ENCODE assay signal across 15 cellular contexts in genomic region chr17:73304438-73304837, GRCh38. TPM values are rescaled to one million over a fixed set of nuclear protein-coding genes. Genes with fewer than 3 reads are reported as not detected.
DNase-seq lines count a peak whose midpoint lies in the region; ATAC-seq, FAIRE-seq and TF ChIP-seq lines count a peak whose summit lies in the region.
"Had no signal": no experiment of that assay in that cellular context is flagged by ENCODE, and none has a peak within 500 bp of the region (broad histone marks: within the 10 kb centered on the region; RNA-seq: fewer than 3 reads in every experiment).

No MANE protein-coding gene starts in this region.

- H3K9me3 ChIP-seq in PC-3 (ENCODE audit: low read length) (no peaks in the 10 kb centered on the region), H1 (ENCODE audit: insufficient read depth in 2 of 2, low read depth in 1 of 2, low read length in 1 of 2) (no peaks in the 10 kb centered on the region), mesenchymal stem cell (ENCODE audit: control insufficient read depth, low read length) (no peaks in the 10 kb centered on the region), thymus (ENCODE audit: control insufficient read depth) (no peaks in the 10 kb centered on the region)
- H3K9me3 ChIP-seq: HAP-1 had no signal

- H3K27ac ChIP-seq in PC-3 (ENCODE audit: low read length) (peak overlapping the region; percentile 82), H1 (ENCODE audit: low read depth, low read length) (no peak overlapping the region), mesenchymal stem cell (ENCODE audit: low read length, poor library complexity, severe bottlenecking) (peak overlapping the region; percentile 70), thymus (ENCODE audit: low read depth) (peak overlapping the region; percentile 73)

- peak overlapping the region; percentile 1; the same call in 1 of the 2 replicates for H2AK5ac ChIP-seq in H1 (ENCODE audit: low read depth, low read length)
- H2AK5ac ChIP-seq in mesenchymal stem cell (ENCODE audit: low read length, severe bottlenecking), result peak overlapping the region; percentile 1

- TF ChIP-seq CTCF in PC-3 (conservative IDR thresholded peaks at IDR 0.05; ENCODE audit: low read depth, low read length), result no peak
- TF ChIP-seq CTCF in H1 (IDR thresholded peaks at IDR 0.05; ENCODE audit: control extremely low read depth in 1 of 3, insufficient read depth in 1 of 3, low read depth in 1 of 3, low read length in 3 of 3), result no peak

- H3K23ac ChIP-seq in H1 (ENCODE audit: insufficient read length) (no peak overlapping the region), mesenchymal stem cell (ENCODE audit: low read length in 2 of 2) (no peak overlapping the region)

- CTCF ChIA-PET in PC-3 (lab: Charles Lee) (interaction anchor here (0.6 kb wide), 1 partner anchor 16 kb away, joined by 4 read pairs; no protein-coding TSS in a partner anchor), H1 (lab: Charles Lee; ENCODE audit: partially characterized antibody) (interaction anchor here (0.6 to 2.4 kb wide), 3 partner anchors 14 to 65 kb away, joined by 3 to 8 read pairs (median 3); no protein-coding TSS in a partner anchor)

- H2BK20ac ChIP-seq in H1 (ENCODE audit: low read length), result no peak overlapping the region

- no peak overlapping the region for H2BK15ac ChIP-seq in H1 (ENCODE audit: low read length)
- no peak overlapping the region for H2BK15ac ChIP-seq in mesenchymal stem cell (ENCODE audit: low read depth, poor library complexity, severe bottlenecking)

- H3K23me2 ChIP-seq in H1 (ENCODE audit: low read depth, low read length), result 0 out of 2 replicates have a peak, but pooled peaks cover 1% of the 10 kb centered on the region

- WGBS in H1 (ENCODE audit: extremely low coverage in 1 of 2, insufficient coverage in 1 of 2, insufficient read length in 1 of 2, insufficient replicate concordance in 2 of 2, low coverage in 1 of 2, low lambda C conversion rate in 2 of 2, missing lambda C conversion rate in 1 of 2), 2 experiments, result 83% methylated on average over 4 of the region's 8 CpGs; no CpG with 5 or more reads in 1 of the 2 experiments
- 26% methylated on average over 7 of the region's 8 CpGs for WGBS in mesenchymal stem cell
- 95% methylated on average over 8 of the region's 8 CpGs for WGBS in thymus

- no peak overlapping the region for H3K56ac ChIP-seq in H1 (replicated peaks; ENCODE audit: insufficient read length, low read depth, low read length)

- no TSS peak for BruUV-seq in PC-3 (replicated peaks; lab: Mats Ljungman, UMichigan)

- H2AFZ ChIP-seq in PC-3 (ENCODE audit: low read length) (no peak overlapping the region), H1 (ENCODE audit: low read length) (no peak overlapping the region), mesenchymal stem cell (ENCODE audit: low read depth, low read length) (no peak overlapping the region)

- no peak for TF ChIP-seq RAD21 in H1 (IDR thresholded peaks at IDR 0.05 in 1 of 2, conservative IDR thresholded peaks at IDR 0.05 in 1 of 2; ENCODE audit: low read depth in 2 of 2, low read length in 2 of 2)

- no peaks in the 10 kb centered on the region for H3F3A ChIP-seq in PC-3 (ENCODE audit: low read length, unreplicated experiment)

- H3K9ac ChIP-seq in PC-3 (ENCODE audit: low read length), result peak overlapping the region; percentile 52
- H3K9ac ChIP-seq in H1 (replicated peaks in 1 of 4; ENCODE audit: extremely low read depth in 1 of 4, low read depth in 3 of 4, low read length in 3 of 4), result no peak overlapping the region
- peak overlapping the region; percentile 80 for H3K9ac ChIP-seq in mesenchymal stem cell (ENCODE audit: low read length)

- H2BK120ac ChIP-seq in H1 (replicated peaks; ENCODE audit: low read depth, low read length), result no peak overlapping the region
- H2BK120ac ChIP-seq in mesenchymal stem cell (ENCODE audit: low read depth, low read length), result peak overlapping the region; percentile 93

- H3K36me3 ChIP-seq in PC-3 (ENCODE audit: low read depth, low read length) (0 out of 2 replicates have a peak, but pooled peaks cover 7% of the 10 kb centered on the region), H1 (ENCODE audit: control insufficient read depth in 2 of 4, insufficient read depth in 4 of 4, low read length in 3 of 4) (no peaks in the 10 kb centered on the region), mesenchymal stem cell (ENCODE audit: control insufficient read depth in 1 of 2, insufficient read depth in 2 of 2, low read depth in 1 of 2, low read length in 2 of 2) (peaks cover 10 to 11% of the 10 kb centered on the region in 2 experiments), thymus (ENCODE audit: control insufficient read depth, insufficient read depth) (no peaks in the 10 kb centered on the region)
- H3K36me3 ChIP-seq: HAP-1 had no signal

- TF ChIP-seq POLR2A in H1 (IDR thresholded peaks at IDR 0.05; ENCODE audit: control extremely low read depth in 1 of 2, low read depth in 2 of 2, low read length in 2 of 2), result no peak

- H3K14ac ChIP-seq in H1 (ENCODE audit: insufficient read length) (no peak overlapping the region), mesenchymal stem cell (ENCODE audit: low read length in 2 of 2) (no peak overlapping the region)

- no peak for TF ChIP-seq EP300 in H1 (IDR thresholded peaks at IDR 0.05; ENCODE audit: borderline replicate concordance in 1 of 2, low read depth in 2 of 2, low read length in 2 of 2)

- H2BK12ac ChIP-seq in H1 (ENCODE audit: low read depth, low read length), result 0 out of 2 replicates have a peak overlapping the region, but pooled peaks have one; percentile 10
- peak overlapping the region; percentile 28 to 95 for H2BK12ac ChIP-seq in mesenchymal stem cell (ENCODE audit: low read length in 2 of 2)

- H3K79me2 ChIP-seq in PC-3 (ENCODE audit: low read length) (peaks cover 99% of the 10 kb centered on the region), H1 (ENCODE audit: control insufficient read depth in 1 of 2, insufficient read depth in 2 of 2, low read length in 2 of 2) (peaks cover 0 to 34% of the 10 kb centered on the region in 2 experiments; a peak in 1 of 4 replicates)

- H3K4me3 ChIP-seq in PC-3 (ENCODE audit: low read length) (peak overlapping the region; percentile 55; the same call in 1 of the 2 replicates), H1 (ENCODE audit: extremely low read depth in 1 of 4, insufficient read depth in 2 of 4, low read depth in 3 of 4, low read length in 4 of 4) (no peak overlapping the region), mesenchymal stem cell (ENCODE audit: insufficient read depth in 1 of 2, low read depth in 1 of 2, low read length in 2 of 2) (peak overlapping the region in 1 of 2 experiments; percentile 64), thymus (ENCODE audit: low read length) (no peak overlapping the region)

- H2BK5ac ChIP-seq in H1 (ENCODE audit: low read depth, low read length), result 0 out of 2 replicates have a peak overlapping the region, but pooled peaks have one; percentile 20
- H2BK5ac ChIP-seq in mesenchymal stem cell (ENCODE audit: low read depth, low read length, poor library complexity, severe bottlenecking), result no peak overlapping the region

- no peak for FAIRE-seq in H1 (lab: Jason Lieb, UNC)

- H4K8ac ChIP-seq in H1 (ENCODE audit: extremely low read depth, insufficient read depth, low read length) (no peak overlapping the region), mesenchymal stem cell (ENCODE audit: low read length) (peak overlapping the region; percentile 56)

- intact Hi-C loops in PC-3 (cut with micrococcal nuclease), result loop anchor here (10.0 kb wide), 1 partner anchor 900 kb away; the partner anchor contains the start of gene RPL38

- H3K4me1 ChIP-seq in PC-3 (ENCODE audit: insufficient read depth, low read length) (peaks cover 61% of the 10 kb centered on the region), H1 (replicated peaks in 1 of 4; ENCODE audit: control insufficient read depth in 3 of 4, insufficient read depth in 4 of 4, low read length in 3 of 4) (peaks cover 10 to 23% (median 17%) of the 10 kb centered on the region in 4 experiments), mesenchymal stem cell (ENCODE audit: control insufficient read depth, insufficient read depth, low read depth, low read length) (peaks cover 51% of the 10 kb centered on the region), thymus (ENCODE audit: control insufficient read depth, insufficient read depth, low read length) (no peaks in the 10 kb centered on the region)

- H3K27me3 ChIP-seq in PC-3 (ENCODE audit: low read length) (no peaks in the 10 kb centered on the region), H1 (replicated peaks in 1 of 4; ENCODE audit: control insufficient read depth in 3 of 4, extremely low read depth in 1 of 4, insufficient read depth in 3 of 4, low read length in 3 of 4) (no peaks in the 10 kb centered on the region), mesenchymal stem cell (ENCODE audit: control insufficient read depth in 1 of 2, insufficient read depth in 1 of 2, low read length in 2 of 2) (no peaks in the 10 kb centered on the region), thymus (ENCODE audit: control insufficient read depth, insufficient read depth) (no peaks in the 10 kb centered on the region)

- H3K18ac ChIP-seq in H1 (ENCODE audit: extremely low read depth, low read length) (peak overlapping the region; percentile 76; the same call in 1 of the 2 replicates), mesenchymal stem cell (ENCODE audit: low read depth in 1 of 2, low read length in 2 of 2) (peak overlapping the region; percentile 11 to 92)

- H3K79me1 ChIP-seq in H1 (ENCODE audit: low read depth, low read length), result no peaks in the 10 kb centered on the region; the same call in none of the 2 replicates
- H3K79me1 ChIP-seq in mesenchymal stem cell (replicated peaks; ENCODE audit: low read length, poor library complexity, severe bottlenecking), result peaks cover 2% of the 10 kb centered on the region

- H4K5ac ChIP-seq in H1 (ENCODE audit: insufficient read length, low read depth, low read length), result no peak overlapping the region

- no peak for ATAC-seq in PC-3
- no peak for ATAC-seq in GM19397 (IDR thresholded peaks at IDR 0.05; ENCODE audit: unreplicated experiment)
- ATAC-seq: activated naive CD8-positive, alpha-beta T cell treated with anti-CD3 and anti-CD28 coated beads, Interleukin-2, amount 50 U/mL, for 24 hours had no signal

- H4K20me1 ChIP-seq in PC-3 (ENCODE audit: low read length) (peaks cover 2% of the 10 kb centered on the region), H1 (replicated peaks in 1 of 2; ENCODE audit: control insufficient read depth in 1 of 2, insufficient read depth in 2 of 2, low read length in 2 of 2) (peaks cover 0 to 2% of the 10 kb centered on the region in 2 experiments)

- H3K9me2 ChIP-seq in PC-3 (replicated peaks; ENCODE audit: low read length), result no peaks in the 10 kb centered on the region

- peak overlapping the region; percentile 79 for H3K4me2 ChIP-seq in PC-3 (ENCODE audit: low read length)
- peak overlapping the region in 1 of 2 experiments; percentile 12; a peak in 1 of 4 replicates for H3K4me2 ChIP-seq in H1 (ENCODE audit: insufficient read depth in 1 of 2, low read depth in 2 of 2, low read length in 2 of 2)
- no peak overlapping the region for H3K4me2 ChIP-seq in mesenchymal stem cell (ENCODE audit: low read length, poor library complexity, severe bottlenecking)

- H3K4ac ChIP-seq in H1 (replicated peaks; ENCODE audit: insufficient read length, low read depth, low read length) (no peak overlapping the region), mesenchymal stem cell (ENCODE audit: low read depth in 1 of 2, low read length in 2 of 2) (peak overlapping the region in 1 of 2 experiments; percentile 75)

- DNase-seq in PC-3 (no peak), H1 (ENCODE audit: low read depth in 1 of 2, low spot score in 2 of 2) (no peak), mesenchymal stem cell (peak; percentile 74), NCI-H2171 (lab: John Stamatoyannopoulos, UW) (no peak), T-helper 1 cell (no peak), NCI-H524 treated with DMSO at 0.1 percent for 48 hours (lab: John Stamatoyannopoulos, UW) (no peak)
- DNase-seq: activated CD4-positive, alpha-beta T cell treated with anti-CD3 and anti-CD28 coated beads, Interleukin-2, amount 10 ng/mL, durations not matched to agents 7 days and 5 days; activated naive CD8-positive, alpha-beta T cell treated with anti-CD3 and anti-CD28 coated beads, Interleukin-2, amount 50 U/mL, for 24 hours; DND-41; NCI-H1436 had no signal

- POLR2A ChIA-PET in PC-3 (lab: Charles Lee; ENCODE audit: unreplicated experiment) (interaction anchor here (0.6 kb wide), 2 partner anchors 27 to 1184 kb away, joined by 4 to 6 read pairs; no protein-coding TSS in a partner anchor), H1 (lab: Charles Lee; ENCODE audit: partially characterized antibody) (no interaction called here)

- H4K91ac ChIP-seq in H1 (replicated peaks; ENCODE audit: insufficient read length, low read length) (no peak overlapping the region), mesenchymal stem cell (ENCODE audit: low read length) (peak overlapping the region; percentile 31)

RNA-seq across cellular contexts. Expression of gene CDC42EP4, which starts 7.4 kb away (rescaled TPM):
- 83.1 and 109 TPM in 2 replicates for total RNA-seq in PC-3 (2014; rRNA removed)
- 12.6 and 13.1 TPM in 2 replicates for total RNA-seq in H1 (2021; fragmentation: NEBNext Ultra II Directional; extraction: Animal tissue kit (Norgen Biotek cat#: 25700))
- 8.8 and 13.9 TPM in 2 replicates for polyA plus RNA-seq in H1 (2011; rRNA removed)
- 10.7 TPM for polyA plus RNA-seq in H1 (2011; cell fraction: cytosol; rRNA removed)
- polyA plus RNA-seq in H1 (2011; cell fraction: nucleus; rRNA removed), result 12.2 TPM
- polyA plus RNA-seq in H1 (2012, experiment 1 of 2), result 8.2 to 11.6 TPM (median 10.3 TPM) in 4 replicates
- polyA plus RNA-seq in H1 (2012, experiment 2 of 2), result 11.4 TPM
- polyA plus RNA-seq in H1 (2013, experiment 1 of 2), result 6.2 TPM
- polyA plus RNA-seq in H1 (2013, experiment 2 of 2), result 6.5 TPM
- 10.9 and 12.7 TPM in 2 replicates for polyA minus RNA-seq in H1 (2011; rRNA and poly(A)+ RNA removed)
- 13.9 TPM for polyA minus RNA-seq in H1 (2011; cell fraction: cytosol; rRNA and poly(A)+ RNA removed)
- 19.5 TPM for polyA minus RNA-seq in H1 (2011; cell fraction: nucleus; rRNA and poly(A)+ RNA removed)
- polyA plus RNA-seq in mesenchymal stem cell (2013, experiment 1 of 2), result 26.3 TPM
- 26.1 TPM for polyA plus RNA-seq in mesenchymal stem cell (2013, experiment 2 of 2)
- polyA plus RNA-seq in thymus, result 30.9 TPM
- total RNA-seq: OCI-LY7 had no signal

RNA-seq across cellular contexts. Expression of gene CPSF4L, which starts 42.8 kb away (rescaled TPM):
- not detected in 2 replicates for total RNA-seq in PC-3 (2014; rRNA removed)
- not detected in 2 replicates for total RNA-seq in H1 (2021; fragmentation: NEBNext Ultra II Directional; extraction: Animal tissue kit (Norgen Biotek cat#: 25700))
- polyA plus RNA-seq in H1 (2011; rRNA removed) (0.28 TPM in 1 of 2 replicates, not detected in the other), thymus (not detected)
- not detected for polyA plus RNA-seq in H1 (2011; cell fraction: cytosol; rRNA removed)
- polyA plus RNA-seq in H1 (2011; cell fraction: nucleus; rRNA removed), result not detected
- not detected in 4 replicates for polyA plus RNA-seq in H1 (2012, experiment 1 of 2)
- polyA plus RNA-seq in H1 (2012, experiment 2 of 2), result not detected
- not detected for polyA plus RNA-seq in H1 (2013, experiment 1 of 2)
- polyA plus RNA-seq in H1 (2013, experiment 2 of 2), result not detected
- not detected in 2 replicates for polyA minus RNA-seq in H1 (2011; rRNA and poly(A)+ RNA removed)
- not detected for polyA minus RNA-seq in H1 (2011; cell fraction: cytosol; rRNA and poly(A)+ RNA removed)
- not detected for polyA minus RNA-seq in H1 (2011; cell fraction: nucleus; rRNA and poly(A)+ RNA removed)
- polyA plus RNA-seq in mesenchymal stem cell (2013, experiment 1 of 2), result not detected
- not detected for polyA plus RNA-seq in mesenchymal stem cell (2013, experiment 2 of 2)
- total RNA-seq: activated CD4-positive, alpha-beta T cell treated with anti-CD3 and anti-CD28 coated beads, Interleukin-2, amount 10 ng/mL, durations not matched to agents 7 days and 5 days; myocyte; OCI-LY7 had no signal

Comparison
In these comparisons a context has a peak if more than half of its experiments do, and no peak if none do; other contexts are left out.
1. H3K9ac ChIP-seq: peak in PC-3 (single experiment) and mesenchymal stem cell (single experiment); none in H1 (0 of 4).